Comparison of ENCODE assay signal across 27 cellular contexts in the genomic region with DNA sequence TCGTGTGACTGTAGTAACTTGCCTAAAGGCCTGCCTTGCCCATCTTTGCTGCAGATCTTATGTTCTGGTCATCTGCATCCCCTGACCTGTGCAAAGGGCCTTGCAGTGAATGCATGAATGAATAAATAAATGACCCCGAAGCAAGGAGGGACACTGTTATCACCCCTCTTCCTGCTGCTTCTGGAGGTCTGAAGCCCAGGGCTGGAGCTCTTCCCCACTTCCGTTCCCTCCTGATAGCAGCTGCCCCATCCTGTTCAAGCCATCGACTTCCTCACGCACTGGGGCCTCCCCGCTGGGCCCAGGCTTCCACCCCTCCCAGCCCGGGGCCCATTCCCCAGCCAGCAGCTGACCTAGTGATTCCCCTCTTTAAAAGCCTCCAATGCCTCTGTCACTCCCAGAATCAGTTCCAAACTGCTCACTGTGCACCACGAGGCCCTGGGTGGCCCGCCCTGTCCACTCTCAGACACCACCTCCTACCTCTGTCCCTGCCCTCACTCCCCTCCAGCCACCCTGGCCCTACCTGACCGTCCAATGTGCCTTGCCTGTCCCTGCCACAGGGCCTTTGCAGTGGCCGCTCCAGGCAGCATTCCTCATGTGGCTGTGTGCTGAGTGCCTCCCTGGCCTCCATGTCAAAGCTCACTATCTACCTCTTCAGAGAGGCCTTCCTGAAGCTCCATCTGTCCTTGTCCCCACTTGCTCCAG.
"Had no signal": no experiment of that assay in that cellular context is flagged by ENCODE, and none has a peak within 500 bp of the region (broad histone marks: within the 10 kb centered on the region; RNA-seq: fewer than 3 reads in every experiment).

No MANE protein-coding gene starts in this region.

- ATAC-seq: activated CD4-positive, CD25-positive, alpha-beta regulatory T cell treated with anti-CD3 and anti-CD28 coated beads, Interleukin-2, amount 50 U/mL, for 24 hours; foreskin keratinocyte; mucosa of descending colon had no signal

- H3K9me3 ChIP-seq: lower lobe of right lung, mucosa of descending colon, sigmoid colon, testis, vagina had no signal

- H3K9me3 Mint-ChIP-seq: activated CD4-positive, alpha-beta memory T cell treated with anti-CD3 and anti-CD28 coated beads, Interleukin-2, amount 10 ng/mL, durations not matched to agents 7 days and 5 days; activated CD4-positive, alpha-beta T cell treated with anti-CD3 and anti-CD28 coated beads, Interleukin-2, amount 10 ng/mL, durations not matched to agents 24 days and 14 days; activated naive CD4-positive, alpha-beta T cell treated with anti-CD3 and anti-CD28 coated beads, Interleukin-2, amount 10 ng/mL, durations not matched to agents 7 days and 5 days; brain; neural crest cell; type B pancreatic cell had no signal

- H3K36me3 ChIP-seq: sigmoid colon, vagina had no signal

- H3K4me3 ChIP-seq: lower lobe of right lung, mucosa of descending colon, sigmoid colon, smooth muscle cell, testis, vagina had no signal

- H3K27me3 Mint-ChIP-seq: activated CD4-positive, alpha-beta memory T cell treated with anti-CD3 and anti-CD28 coated beads, Interleukin-2, amount 10 ng/mL, durations not matched to agents 7 days and 5 days; activated CD4-positive, alpha-beta T cell treated with anti-CD3 and anti-CD28 coated beads, Interleukin-2, amount 10 ng/mL, durations not matched to agents 24 days and 14 days; activated naive CD4-positive, alpha-beta T cell treated with anti-CD3 and anti-CD28 coated beads, Interleukin-2, amount 10 ng/mL, durations not matched to agents 7 days and 5 days; progenitor cell of endocrine pancreas; type B pancreatic cell had no signal

- H3K4me3 Mint-ChIP-seq: activated CD4-positive, alpha-beta memory T cell treated with anti-CD3 and anti-CD28 coated beads, Interleukin-2, amount 10 ng/mL, durations not matched to agents 7 days and 5 days; activated CD4-positive, alpha-beta T cell treated with anti-CD3 and anti-CD28 coated beads, Interleukin-2, amount 10 ng/mL, durations not matched to agents 24 days and 14 days; activated naive CD4-positive, alpha-beta T cell treated with anti-CD3 and anti-CD28 coated beads, Interleukin-2, amount 10 ng/mL, durations not matched to agents 7 days and 5 days; neural crest cell; type B pancreatic cell had no signal

- FAIRE-seq: endometrium, kidney had no signal

- H3K27ac ChIP-seq: foreskin keratinocyte, lower lobe of right lung, sigmoid colon, testis, vagina had no signal

- H3K27ac Mint-ChIP-seq: activated CD4-positive, alpha-beta memory T cell treated with anti-CD3 and anti-CD28 coated beads, Interleukin-2, amount 10 ng/mL, durations not matched to agents 7 days and 5 days; activated CD4-positive, alpha-beta T cell treated with anti-CD3 and anti-CD28 coated beads, Interleukin-2, amount 10 ng/mL, durations not matched to agents 24 days and 14 days; activated naive CD4-positive, alpha-beta T cell treated with anti-CD3 and anti-CD28 coated beads, Interleukin-2, amount 10 ng/mL, durations not matched to agents 7 days and 5 days; progenitor cell of endocrine pancreas; type B pancreatic cell had no signal

- H3K36me3 Mint-ChIP-seq: activated naive CD4-positive, alpha-beta T cell treated with anti-CD3 and anti-CD28 coated beads, Interleukin-2, amount 10 ng/mL, durations not matched to agents 7 days and 5 days had no signal

- H3K4me1 Mint-ChIP-seq: activated CD4-positive, alpha-beta memory T cell treated with anti-CD3 and anti-CD28 coated beads, Interleukin-2, amount 10 ng/mL, durations not matched to agents 7 days and 5 days; activated CD4-positive, alpha-beta T cell treated with anti-CD3 and anti-CD28 coated beads, Interleukin-2, amount 10 ng/mL, durations not matched to agents 24 days and 14 days; activated naive CD4-positive, alpha-beta T cell treated with anti-CD3 and anti-CD28 coated beads, Interleukin-2, amount 10 ng/mL, durations not matched to agents 7 days and 5 days had no signal

- DNase-seq: activated CD4-positive, alpha-beta memory T cell treated with anti-CD3 and anti-CD28 coated beads, Interleukin-2, amount 10 ng/mL, durations not matched to agents 7 days and 5 days; activated CD4-positive, alpha-beta T cell treated with anti-CD3 and anti-CD28 coated beads, Interleukin-2, amount 10 ng/mL, durations not matched to agents 24 days and 14 days; activated effector memory CD4-positive, alpha-beta T cell treated with anti-CD3 and anti-CD28 coated beads, Interleukin-2, amount 50 U/mL, for 16 hours; activated naive CD4-positive, alpha-beta T cell treated with anti-CD3 and anti-CD28 coated beads, Interleukin-2, amount 10 ng/mL, durations not matched to agents 7 days and 5 days; anterior cingulate cortex; effector CD4-positive, alpha-beta T cell; erythroblast; foreskin keratinocyte; kidney; lower lobe of right lung; mesendoderm; mucosa of descending colon; retina; sigmoid colon; stimulated activated CD4-positive, alpha-beta T cell treated with anti-CD3 and anti-CD28 coated beads, Interleukin-15, amount 100 ng/mL, for 24 hours; stimulated activated CD4-positive, alpha-beta T cell treated with anti-CD3 and anti-CD28 coated beads, Interleukin-2, amount 100 ng/mL, for 48 hours; stimulated activated CD8-positive, alpha-beta memory T cell treated with anti-CD3 and anti-CD28 coated beads, Interleukin-4, amount 100 ng/mL, for 48 hours; stimulated activated naive CD4-positive, alpha-beta T cell; testis had no signal
